Comparison of ENCODE assay signal across 24 cellular contexts in the genomic region with DNA sequence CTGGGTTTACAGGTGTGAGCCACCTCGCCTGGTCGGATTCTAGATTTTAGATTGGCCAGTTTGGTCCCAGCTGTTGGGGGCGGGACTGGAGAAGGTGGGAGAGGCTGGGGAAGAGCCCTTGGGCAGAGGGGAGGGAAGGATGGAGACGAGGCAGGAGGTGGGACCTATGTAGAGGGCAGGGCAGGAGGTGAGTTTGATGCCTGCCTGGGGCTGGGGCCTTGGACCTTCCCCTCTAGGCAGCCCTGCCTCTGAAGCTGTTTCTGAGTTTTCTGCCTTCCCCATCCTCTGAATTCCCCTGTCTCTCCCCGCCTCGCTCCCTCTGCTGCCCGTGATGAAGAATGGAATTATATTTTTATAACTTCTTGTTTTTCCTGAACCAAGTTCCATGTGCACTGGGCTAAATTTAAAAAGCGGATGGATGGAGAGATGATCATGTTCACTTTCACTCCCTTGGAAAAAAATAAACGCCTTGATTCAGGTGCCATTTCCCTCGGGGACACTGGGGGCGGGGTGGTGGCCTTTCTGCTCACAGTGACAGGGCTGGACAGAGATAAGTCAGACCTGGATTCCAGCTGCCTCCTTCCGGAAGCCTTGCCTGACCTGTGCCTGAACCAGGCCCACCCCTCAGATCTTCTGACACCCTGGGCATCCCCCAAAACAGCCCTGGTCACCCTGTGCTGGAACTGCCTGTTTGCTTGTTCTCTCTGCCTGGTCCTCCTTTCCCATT. TPM values are rescaled to one million over a fixed set of nuclear protein-coding genes. Genes with fewer than 3 reads are reported as not detected.
DNase-seq lines count a peak whose midpoint lies in the region; ATAC-seq, FAIRE-seq and TF ChIP-seq lines count a peak whose summit lies in the region.
"Had no signal": no experiment of that assay in that cellular context is flagged by ENCODE, and none has a peak within 500 bp of the region (broad histone marks: within the 10 kb centered on the region; RNA-seq: fewer than 3 reads in every experiment).

No MANE protein-coding gene starts in this region.

- no peaks in the 10 kb centered on the region for H3K79me2 ChIP-seq in H9 (ENCODE audit: insufficient read depth, low read length)
- no peaks in the 10 kb centered on the region for H3K79me2 ChIP-seq in K562 (ENCODE audit: control insufficient read depth, insufficient read depth, low read length)
- no peaks in the 10 kb centered on the region for H3K79me2 ChIP-seq in Karpas-422 (ENCODE audit: low read length)

- H3K9me3 ChIP-seq in H9 (ENCODE audit: control insufficient read depth, low read depth, low read length) (no peaks in the 10 kb centered on the region), K562 (replicated peaks; ENCODE audit: control insufficient read depth, insufficient read depth, low read depth, low read length) (no peaks in the 10 kb centered on the region), Karpas-422 (ENCODE audit: low read length) (no peaks in the 10 kb centered on the region)
- H3K9me3 ChIP-seq: transverse colon had no signal

- no peak overlapping the region for H2AK5ac ChIP-seq in H9 (ENCODE audit: insufficient read length, low read length)

- FAIRE-seq in K562 (lab: Jason Lieb, UNC), result peak; percentile 79
- FAIRE-seq: G401.6, GM12892, TTC549 had no signal

- H3K4me3 ChIP-seq in K562 (no peak overlapping the region), Karpas-422 (ENCODE audit: low read length) (no peak overlapping the region)
- H3K4me3 ChIP-seq: GM23248, lung, transverse colon had no signal

- H4K8ac ChIP-seq in H9 (replicated peaks; ENCODE audit: insufficient read length, low read depth, low read length), result no peak overlapping the region

- H3K27me3 Mint-ChIP-seq in H9 (ENCODE audit: low read depth) (peaks cover 17% of the 10 kb centered on the region), nephron progenitor cell (ENCODE audit: low read depth, poor library complexity) (peaks cover 23% of the 10 kb centered on the region)

- peak; percentile 95 for ATAC-seq in K562
- ATAC-seq in GM18873 (IDR thresholded peaks at IDR 0.05; ENCODE audit: low FRiP score, unreplicated experiment), result no peak
- ATAC-seq: naive thymus-derived CD4-positive, alpha-beta T cell; stimulated activated naive B cell treated with anti-CD40 and anti-IgM and Interleukin-4, amounts not matched to agents 10 μg/mL and 1 μg/mL and 100 μg/mL, for 72 hours had no signal

- H3K27ac ChIP-seq in H9 (ENCODE audit: insufficient read length, low read depth, low read length) (no peak overlapping the region), K562 (ENCODE audit: extremely low read depth, low read depth, low read length) (no peak overlapping the region), Karpas-422 (ENCODE audit: low read length) (no peak overlapping the region)
- H3K27ac ChIP-seq: GM23248, transverse colon had no signal

- H2BK5ac ChIP-seq in H9 (ENCODE audit: insufficient read length, low read length), result no peak overlapping the region

- H3K9ac ChIP-seq in H9 (ENCODE audit: extremely low read depth, insufficient read length, low read length), result no peak overlapping the region
- peak overlapping the region in 1 of 2 experiments; percentile 71; a peak in 1 of 4 replicates for H3K9ac ChIP-seq in K562 (ENCODE audit: insufficient read depth in 1 of 2, low read depth in 2 of 2, low read length in 2 of 2)
- no peak overlapping the region for H3K9ac ChIP-seq in Karpas-422 (ENCODE audit: low read length)
- H3K9ac ChIP-seq: GM23248 had no signal

- H3K23ac ChIP-seq in H9 (ENCODE audit: insufficient read length, low read depth, low read length), result no peak overlapping the region

- H3K9me3 Mint-ChIP-seq in H9 (0 out of 5 replicates have a peak, but pooled peaks cover 0 to 1% of the 10 kb centered on the region in 2 experiments), nephron progenitor cell (no peaks in the 10 kb centered on the region)
- H3K9me3 Mint-ChIP-seq: activated CD4-positive, alpha-beta memory T cell treated with anti-CD3 and anti-CD28 coated beads for 36 hours; central memory CD8-positive, alpha-beta T cell; naive thymus-derived CD4-positive, alpha-beta T cell had no signal

- peak; percentile 18; the same call in 1 of the 2 replicates for TF ChIP-seq EP300 in K562 (IDR thresholded peaks at IDR 0.05; ENCODE audit: low read length)

- H3K4me1 Mint-ChIP-seq in H9, result peaks cover 7 to 33% of the 10 kb centered on the region in 2 experiments
- H3K4me1 Mint-ChIP-seq in nephron progenitor cell, result peaks cover 54% of the 10 kb centered on the region
- H3K4me1 Mint-ChIP-seq: central memory CD8-positive, alpha-beta T cell; stimulated activated naive B cell treated with anti-CD40 and anti-IgM and Interleukin-4, amounts not matched to agents 10 μg/mL and 1 μg/mL and 100 μg/mL, for 72 hours had no signal

- no peaks in the 10 kb centered on the region for H3K79me1 ChIP-seq in H9 (ENCODE audit: insufficient read depth, low read depth, low read length, poor library complexity, severe bottlenecking)

- no peak for TF ChIP-seq POLR2A in K562 (conservative IDR thresholded peaks at IDR 0.05)

- H3K4ac ChIP-seq in H9 (ENCODE audit: low read depth, low read length), result no peak overlapping the region

- H3K14ac ChIP-seq in H9 (ENCODE audit: insufficient read depth, low read length), result no peak overlapping the region

- H3K36me3 Mint-ChIP-seq in H9 (ENCODE audit: insufficient read depth in 1 of 3, low read depth in 3 of 3) (no peaks in the 10 kb centered on the region; a peak in 1 of 7 replicates), nephron progenitor cell (ENCODE audit: low read depth) (no peaks in the 10 kb centered on the region)
- H3K36me3 Mint-ChIP-seq: activated CD4-positive, alpha-beta memory T cell treated with anti-CD3 and anti-CD28 coated beads for 36 hours; naive thymus-derived CD4-positive, alpha-beta T cell; stimulated activated naive B cell treated with anti-CD40 and anti-IgM and Interleukin-4, amounts not matched to agents 10 μg/mL and 1 μg/mL and 100 μg/mL, for 72 hours had no signal

- H2BK120ac ChIP-seq in H9 (ENCODE audit: low read depth, low read length, poor library complexity, severe bottlenecking), result no peak overlapping the region

- BruUV-seq in K562 (replicated peaks; lab: Mats Ljungman, UMichigan), result no TSS peak

- H3K18ac ChIP-seq in H9 (ENCODE audit: insufficient read length, low read depth, low read length), result no peak overlapping the region

- H4K20me1 ChIP-seq in H9 (ENCODE audit: control insufficient read depth, insufficient read depth, insufficient read length) (no peaks in the 10 kb centered on the region), K562 (replicated peaks; ENCODE audit: control insufficient read depth, insufficient read depth, low read length) (no peaks in the 10 kb centered on the region), Karpas-422 (ENCODE audit: insufficient read depth, low read depth, low read length) (no peaks in the 10 kb centered on the region)

- TF ChIP-seq CTCF in H9 (conservative IDR thresholded peaks at IDR 0.05), result peak; percentile 38; the same call in 2 of the 3 replicates
- peak; percentile 48 to 64 (median 55); a peak in 5 of 6 replicates for TF ChIP-seq CTCF in K562 (IDR thresholded peaks at IDR 0.05 in 2 of 3, conservative IDR thresholded peaks at IDR 0.05 in 1 of 3; ENCODE audit: insufficient read depth in 2 of 3, low read depth in 1 of 3, low read length in 3 of 3)
- no peak for TF ChIP-seq CTCF in nephron progenitor cell (IDR thresholded peaks at IDR 0.05)

- TF ChIP-seq RAD21 in K562 (CRISPR knock-in tag; conservative IDR thresholded peaks at IDR 0.05 in 1 of 2, IDR thresholded peaks at IDR 0.05 in 1 of 2), result no peak

- in situ Hi-C loops in K562 (cut with MboI), result no loop called here

- H3K4me2 ChIP-seq in H9 (ENCODE audit: insufficient read depth, insufficient read length, low read length) (no peak overlapping the region), K562 (ENCODE audit: insufficient read depth, low read length) (peak overlapping the region; percentile 18; the same call in 1 of the 2 replicates), Karpas-422 (ENCODE audit: low read depth, low read length, poor library complexity, severe bottlenecking) (no peak overlapping the region)

- H3K27me3 ChIP-seq in H9 (ENCODE audit: insufficient read depth, low read length) (no peaks in the 10 kb centered on the region), K562 (ENCODE audit: control insufficient read depth in 2 of 2, insufficient read depth in 2 of 2, low read length in 2 of 2) (no peaks in the 10 kb centered on the region; a peak in 1 of 5 replicates), Karpas-422 (ENCODE audit: low read length) (no peaks in the 10 kb centered on the region)

- H3K36me3 ChIP-seq in K562 (ENCODE audit: control insufficient read depth, insufficient read depth, low read length) (no peaks in the 10 kb centered on the region), Karpas-422 (ENCODE audit: insufficient read depth, low read length) (no peaks in the 10 kb centered on the region)
- H3K36me3 ChIP-seq: transverse colon had no signal

- H3K4me3 Mint-ChIP-seq in H9, result no peak overlapping the region
- no peak overlapping the region for H3K4me3 Mint-ChIP-seq in nephron progenitor cell
- H3K4me3 Mint-ChIP-seq: activated CD4-positive, alpha-beta memory T cell treated with anti-CD3 and anti-CD28 coated beads for 36 hours; central memory CD8-positive, alpha-beta T cell; naive thymus-derived CD4-positive, alpha-beta T cell; stimulated activated naive B cell treated with anti-CD40 and anti-IgM and Interleukin-4, amounts not matched to agents 10 μg/mL and 1 μg/mL and 100 μg/mL, for 72 hours had no signal

- no peaks in the 10 kb centered on the region for H3K9me1 ChIP-seq in K562 (ENCODE audit: control insufficient read depth, insufficient read depth, low read length)

- WGBS in H9 (ENCODE audit: extremely low coverage, insufficient read length, low lambda C conversion rate), result no CpG with 5 or more reads among the region's 12 CpGs
- 13% methylated on average over 12 of the region's 12 CpGs for WGBS in K562 (ENCODE audit: insufficient coverage, low coverage, missing lambda C conversion rate)

- H2AFZ ChIP-seq in H9 (ENCODE audit: low read length) (no peak overlapping the region), K562 (ENCODE audit: low read depth, low read length) (peak overlapping the region; percentile 67), Karpas-422 (ENCODE audit: low read length) (no peak overlapping the region)
- H2AFZ ChIP-seq: GM23248 had no signal

- no peak overlapping the region for H3T11ph ChIP-seq in H9 (ENCODE audit: low read length)

- no peak overlapping the region for H2BK12ac ChIP-seq in H9 (ENCODE audit: insufficient read length, low read depth, low read length)

- POLR2A ChIA-PET in K562 (lab: Yijun Ruan, JAX), result interaction anchor here (0.6 to 1.0 kb wide), 8 partner anchors 10 to 1374 kb away, joined by 3 to 5 read pairs (median 3); no protein-coding TSS in a partner anchor

- no peaks in the 10 kb centered on the region for H3K9me2 ChIP-seq in Karpas-422 (replicated peaks; ENCODE audit: insufficient read depth, low read length)

- no peak overlapping the region for H2BK15ac ChIP-seq in H9 (ENCODE audit: low read depth, low read length)

- H2BK20ac ChIP-seq in H9 (ENCODE audit: low read depth, low read length, poor library complexity, severe bottlenecking), result no peak overlapping the region

- H4K91ac ChIP-seq in H9 (ENCODE audit: insufficient read length, low read depth, low read length), result no peak overlapping the region

- H3K4me1 ChIP-seq in H9 (ENCODE audit: insufficient read depth, low read length) (no peaks in the 10 kb centered on the region), K562 (replicated peaks in 1 of 2; ENCODE audit: control insufficient read depth in 2 of 2, insufficient read depth in 2 of 2, low read length in 2 of 2) (peaks cover 9 to 13% of the 10 kb centered on the region in 2 experiments; a peak in 4 of 5 replicates), Karpas-422 (ENCODE audit: low read length) (no peaks in the 10 kb centered on the region)
- H3K4me1 ChIP-seq: transverse colon had no signal

- DNase-seq in DMS53 (lab: John Stamatoyannopoulos, UW) (peak; percentile 33), DMS53 treated with DMSO at 0.1 percent for 48 hours (lab: John Stamatoyannopoulos, UW; ENCODE audit: unreplicated experiment) (no peak), H9 (peak; percentile 86), K562 (ENCODE audit: extremely low read depth in 1 of 4, low spot score in 3 of 4) (peak; percentile 77 to 84 (median 80)), nephron progenitor cell (peak; percentile 38), Karpas-422 (no peak), epidermal melanocyte (ENCODE audit: insufficient read length, low spot score) (no peak)
- DNase-seq: 8988T; activated CD4-positive, alpha-beta memory T cell treated with anti-CD3 and anti-CD28 coated beads for 36 hours; foreskin melanocyte; GM23248; KBM-7; naive thymus-derived CD4-positive, alpha-beta T cell; NCI-H1092; NCI-H226; stimulated activated CD4-positive, alpha-beta T cell treated with anti-CD3 and anti-CD28 coated beads, Interleukin-12 subunit alpha, Interleukin-12 subunit beta, amount 100 ng/mL, for 4 hours; stimulated activated naive B cell treated with anti-CD40 and anti-IgM and Interleukin-4, amounts not matched to agents 10 μg/mL and 1 μg/mL and 100 μg/mL, for 72 hours; transverse colon had no signal

- no peak overlapping the region for H4K5ac ChIP-seq in H9 (ENCODE audit: insufficient read length, low read depth, low read length)

- CTCF ChIA-PET in K562 (lab: Yijun Ruan, JAX; ENCODE audit: low intra/inter-chr PET ratio), result no interaction called here

- no peak overlapping the region for H3K56ac ChIP-seq in H9 (ENCODE audit: insufficient read length, low read depth, low read length)

- intact Hi-C loops in K562 (cut with micrococcal nuclease), result no loop called here

- H3K27ac Mint-ChIP-seq in H9 (0 out of 7 replicates have a peak overlapping the region, but pooled peaks of 1 of the 3 experiments have one; percentile 44), nephron progenitor cell (no peak overlapping the region)
- H3K27ac Mint-ChIP-seq: activated CD4-positive, alpha-beta memory T cell treated with anti-CD3 and anti-CD28 coated beads for 36 hours; naive thymus-derived CD4-positive, alpha-beta T cell; stimulated activated naive B cell treated with anti-CD40 and anti-IgM and Interleukin-4, amounts not matched to agents 10 μg/mL and 1 μg/mL and 100 μg/mL, for 72 hours had no signal

- no peaks in the 10 kb centered on the region for H3K23me2 ChIP-seq in H9 (ENCODE audit: insufficient read length, low read depth, low read length, poor library complexity, severe bottlenecking)

RNA-seq across cellular contexts. Expression of a gene that starts 16.5 kb away (rescaled TPM):
- total RNA-seq in H9 (2021) (3.5 and 4.2 TPM in 2 replicates), K562 (2014; rRNA removed) (4.0 and 4.4 TPM in 2 replicates), K562 (2014; rRNA removed; fragmentation: Illumina TruSeq; extraction: Trizol) (4.3 and 4.6 TPM in 2 replicates), K562 (2015; rRNA removed; fragmentation: Illumina TruSeq; extraction: Trizol) (4.9 and 5.4 TPM in 2 replicates), K562 (2021) (6.5 and 9.3 TPM in 2 replicates)
- total RNA-seq in K562 (2011; cell fraction: chromatin; rRNA removed; ENCODE audit: low replicate concordance), result 10.7 and 24.6 TPM in 2 replicates
- total RNA-seq in K562 (2011; cell fraction: nucleolus; rRNA removed), result 13.8 and 17.5 TPM in 2 replicates
- total RNA-seq in K562 (2011; cell fraction: nucleoplasm; rRNA removed), result 10.7 and 12.8 TPM in 2 replicates
- polyA plus RNA-seq in K562 (2011; rRNA removed) (5.7 and 8.0 TPM in 2 replicates), K562 (2014; fragmentation: Illumina TruSeq; extraction: Trizol) (6.6 and 7.3 TPM in 2 replicates), K562 (2014; fragmentation: Nextera tagmentation; extraction: Ambion mirVana) (1 to 10 TPM in 1 of 2 experiments, under 1 TPM in 1; 0.69 to 1.0 TPM), K562 (2014; rRNA removed) (6.8 and 7.3 TPM in 2 replicates)
- polyA plus RNA-seq in K562 (2011; cell fraction: cytosol; rRNA removed), result 8.2 and 15.6 TPM in 2 replicates
- polyA plus RNA-seq in K562 (2011; cell fraction: nucleus; rRNA removed), result 3.0 and 4.8 TPM in 2 replicates
- polyA plus RNA-seq in K562 (2012), result 7.6 and 10.7 TPM in 2 replicates
- polyA minus RNA-seq in K562 (2011; rRNA and poly(A)+ RNA removed), result 4.5 and 8.6 TPM in 2 replicates
- polyA minus RNA-seq in K562 (2011; cell fraction: cytosol; rRNA and poly(A)+ RNA removed), result 4.7 and 6.4 TPM in 2 replicates
- polyA minus RNA-seq in K562 (2011; cell fraction: nucleus; rRNA and poly(A)+ RNA removed), result 3.0 and 4.6 TPM in 2 replicates
- 1.8 and 9.0 TPM in 2 replicates for total RNA-seq in Karpas-422 (2014; rRNA removed; shearing (Covaris generic); ENCODE audit: low replicate concordance)

RNA-seq across cellular contexts. Expression of a gene that starts 47.3 kb away (rescaled TPM):
- total RNA-seq in H9 (2021), result 43.4 and 47.0 TPM in 2 replicates
- total RNA-seq in K562 (2011; cell fraction: chromatin; rRNA removed; ENCODE audit: low replicate concordance), result 55.1 and 137 TPM in 2 replicates
- 204 and 212 TPM in 2 replicates for total RNA-seq in K562 (2011; cell fraction: nucleolus; rRNA removed)
- 127 and 144 TPM in 2 replicates for total RNA-seq in K562 (2011; cell fraction: nucleoplasm; rRNA removed)
- total RNA-seq in K562 (2014; rRNA removed), result 131 and 143 TPM in 2 replicates
- total RNA-seq in K562 (2014; rRNA removed; fragmentation: Illumina TruSeq; extraction: Trizol), result 52.2 and 67.5 TPM in 2 replicates
- 81.6 and 83.0 TPM in 2 replicates for total RNA-seq in K562 (2015; rRNA removed; fragmentation: Illumina TruSeq; extraction: Trizol)
- 91.5 and 96.7 TPM in 2 replicates for total RNA-seq in K562 (2021)
- polyA plus RNA-seq in K562 (2011; rRNA removed), result 82.1 and 86.0 TPM in 2 replicates
- 118 and 186 TPM in 2 replicates for polyA plus RNA-seq in K562 (2011; cell fraction: cytosol; rRNA removed)
- polyA plus RNA-seq in K562 (2011; cell fraction: nucleus; rRNA removed), result 46.8 and 51.5 TPM in 2 replicates
- polyA plus RNA-seq in K562 (2012), result 164 and 292 TPM in 2 replicates
- 60.5 and 66.6 TPM in 2 replicates for polyA plus RNA-seq in K562 (2014; fragmentation: Illumina TruSeq; extraction: Trizol)
- 10 to 100 TPM in 1 of 2 experiments, 1 to 10 TPM in 1; 4.2 to 12.6 TPM for polyA plus RNA-seq in K562 (2014; fragmentation: Nextera tagmentation; extraction: Ambion mirVana)
- polyA plus RNA-seq in K562 (2014; rRNA removed), result 141 and 166 TPM in 2 replicates
- polyA minus RNA-seq in K562 (2011; rRNA and poly(A)+ RNA removed), result 17.9 and 26.4 TPM in 2 replicates
- polyA minus RNA-seq in K562 (2011; cell fraction: cytosol; rRNA and poly(A)+ RNA removed), result 32.6 and 58.7 TPM in 2 replicates
- polyA minus RNA-seq in K562 (2011; cell fraction: nucleus; rRNA and poly(A)+ RNA removed), result 14.4 and 24.1 TPM in 2 replicates
- 30.8 and 63.4 TPM in 2 replicates for total RNA-seq in Karpas-422 (2014; rRNA removed; shearing (Covaris generic); ENCODE audit: low replicate concordance)

Comparison
In these comparisons a context has a peak if more than half of its experiments do, and no peak if none do; other contexts are left out.
1. DNase-seq: peak in DMS53 (single experiment), H9 (single experiment), K562 (4 of 4) and nephron progenitor cell (single experiment); none in DMS53 treated with DMSO at 0.1 percent for 48 hours (single experiment), Karpas-422 (single experiment) and epidermal melanocyte (single experiment).